In the genomic region with DNA sequence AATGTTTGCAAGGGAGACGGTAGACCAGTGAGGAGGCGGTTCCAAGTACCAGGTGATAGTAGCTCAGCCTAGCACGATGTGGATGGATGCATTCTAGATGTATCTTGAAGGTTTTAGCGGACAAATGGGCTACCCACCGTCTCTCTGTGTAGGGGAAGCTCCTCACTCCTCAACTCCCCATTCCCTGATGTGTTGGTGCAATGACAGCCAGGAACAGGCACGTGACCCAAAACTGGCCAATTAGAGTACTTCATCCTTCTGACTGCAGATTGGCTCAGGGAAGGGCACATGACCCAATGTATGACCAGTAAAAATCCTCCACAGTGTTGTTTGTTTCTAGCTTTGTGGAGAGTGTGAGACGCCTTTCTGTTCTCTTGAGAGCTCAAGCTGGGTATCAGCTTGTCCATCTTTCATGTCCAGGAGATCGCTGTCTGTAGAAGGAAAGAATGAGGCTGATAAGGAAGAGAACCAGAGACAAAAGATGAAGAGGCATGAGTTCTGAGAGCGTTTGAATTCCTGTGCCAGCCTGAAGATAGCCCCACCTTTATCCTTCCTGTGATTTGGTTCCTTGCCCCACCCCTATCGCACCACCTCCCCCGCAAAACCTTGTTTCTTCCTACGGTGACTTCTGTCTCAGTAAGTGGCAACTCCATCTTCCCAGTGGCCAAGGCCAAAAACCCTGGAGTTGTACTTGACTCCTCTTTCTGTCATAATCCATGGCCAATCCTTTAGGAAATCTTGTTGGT, we compare ENCODE assay signal across 9 cellular contexts. TPM values are rescaled to one million over a fixed set of nuclear protein-coding genes. Genes with fewer than 3 reads are reported as not detected.
DNase-seq lines count a peak whose midpoint lies in the region; ATAC-seq, FAIRE-seq and TF ChIP-seq lines count a peak whose summit lies in the region.
"Had no signal": no experiment of that assay in that cellular context is flagged by ENCODE, and none has a peak within 500 bp of the region (broad histone marks: within the 10 kb centered on the region; RNA-seq: fewer than 3 reads in every experiment).

No MANE protein-coding gene starts in this region.

- no peaks in the 10 kb centered on the region for H3K36me3 ChIP-seq in CD4-positive, CD25-positive, alpha-beta regulatory T cell (ENCODE audit: control insufficient read depth, insufficient read depth, low read length)
- no peaks in the 10 kb centered on the region for H3K36me3 ChIP-seq in colonic mucosa

- H3K36me3 Mint-ChIP-seq in CD4-positive, CD25-positive, alpha-beta regulatory T cell: no peaks in the 10 kb centered on the region
- H3K36me3 Mint-ChIP-seq: IgD-negative memory B cell had no signal

- no peaks in the 10 kb centered on the region for H3K27me3 ChIP-seq in CD4-positive, CD25-positive, alpha-beta regulatory T cell (ENCODE audit: control insufficient read depth, insufficient read depth, low read length)
- H3K27me3 ChIP-seq in colonic mucosa: no peaks in the 10 kb centered on the region

- DNase-seq in CD4-positive, CD25-positive, alpha-beta regulatory T cell: peak; percentile 50 to 89 (median 67)
- peak; percentile 27 to 57 for DNase-seq in NCI-H187 (lab: John Stamatoyannopoulos, UW)
- DNase-seq in T-helper 22 cell (ENCODE audit: low read depth): peak; percentile 39
- DNase-seq in colonic mucosa: peak; percentile 90

- intact Hi-C loops in colonic mucosa (cut with DNase I): no loop called here

- no peak for TF ChIP-seq CTCF in colonic mucosa (IDR thresholded peaks at IDR 0.05)

- H3K27ac Mint-ChIP-seq in CD4-positive, CD25-positive, alpha-beta regulatory T cell: no peak overlapping the region
- H3K27ac Mint-ChIP-seq: IgD-negative memory B cell had no signal

- peak overlapping the region; percentile 60 for H3K27ac ChIP-seq in CD4-positive, CD25-positive, alpha-beta regulatory T cell (ENCODE audit: insufficient read depth, low read length, poor library complexity, severe bottlenecking)
- H3K27ac ChIP-seq in colonic mucosa: peak overlapping the region; percentile 84
- H3K27ac ChIP-seq in skin epidermis: peak overlapping the region in 20 of 21 experiments; percentile 41 to 97 (median 75)

- peaks cover 4 to 21% (median 18%) of the 10 kb centered on the region in 4 donors for H3K4me1 Mint-ChIP-seq in CD4-positive, CD25-positive, alpha-beta regulatory T cell

- H3K9me3 ChIP-seq in CD4-positive, CD25-positive, alpha-beta regulatory T cell (ENCODE audit: control insufficient read depth in 2 of 2, low read length in 2 of 2): no peaks in the 10 kb centered on the region
- no peaks in the 10 kb centered on the region for H3K9me3 ChIP-seq in colonic mucosa

- peaks cover 46% of the 10 kb centered on the region for H3K4me1 ChIP-seq in CD4-positive, CD25-positive, alpha-beta regulatory T cell (ENCODE audit: control insufficient read depth, insufficient read depth, low read length, poor library complexity, severe bottlenecking)
- no peaks in the 10 kb centered on the region for H3K4me1 ChIP-seq in colonic mucosa

- FAIRE-seq in islet of Langerhans (lab: Jason Lieb, UNC): peak; percentile 98

- H3K4me3 Mint-ChIP-seq in CD4-positive, CD25-positive, alpha-beta regulatory T cell: no peak overlapping the region

- H3K9ac ChIP-seq in colonic mucosa (ENCODE audit: low read depth in 2 of 2, low read length in 2 of 2): peak overlapping the region in 1 of 2 donors; percentile 67

- peak; percentile 9 to 18 for ATAC-seq in CD4-positive, CD25-positive, alpha-beta regulatory T cell (ENCODE audit: low read depth in 2 of 2)
- ATAC-seq in GM21515 (IDR thresholded peaks at IDR 0.05; ENCODE audit: unreplicated experiment): peak; percentile 25
- ATAC-seq in HG03439 (IDR thresholded peaks at IDR 0.05; ENCODE audit: unreplicated experiment): no peak

- peaks cover 4% of the 10 kb centered on the region for H3K27me3 Mint-ChIP-seq in CD4-positive, CD25-positive, alpha-beta regulatory T cell
- H3K27me3 Mint-ChIP-seq: IgD-negative memory B cell had no signal

- H3K9me3 Mint-ChIP-seq in CD4-positive, CD25-positive, alpha-beta regulatory T cell: no peaks in the 10 kb centered on the region
- H3K9me3 Mint-ChIP-seq: IgD-negative memory B cell had no signal

- peak overlapping the region; percentile 83 for H3K4me3 ChIP-seq in CD4-positive, CD25-positive, alpha-beta regulatory T cell (ENCODE audit: low read depth, low read length)
- H3K4me3 ChIP-seq in colonic mucosa: peak overlapping the region; percentile 12
- peak overlapping the region in 6 of 7 experiments; percentile 0 to 34 (median 19) for H3K4me3 ChIP-seq in skin epidermis

RNA-seq across cellular contexts. Expression of a gene that starts 2.3 kb away (rescaled TPM):
- total RNA-seq in CD4-positive, CD25-positive, alpha-beta regulatory T cell: 10.1 TPM
- polyA plus RNA-seq in CD4-positive, CD25-positive, alpha-beta regulatory T cell: 10 to 100 TPM; 23.6 to 29.9 (median 25.4) TPM
- total RNA-seq in colonic mucosa: 10 to 100 TPM; 11.7 to 12.4 TPM

RNA-seq across cellular contexts. Expression of a gene that starts 16.1 kb away (rescaled TPM):
- 27.3 TPM for total RNA-seq in CD4-positive, CD25-positive, alpha-beta regulatory T cell
- 10 to 100 TPM; 20.6 to 38.9 (median 29.9) TPM for polyA plus RNA-seq in CD4-positive, CD25-positive, alpha-beta regulatory T cell
- total RNA-seq in colonic mucosa: 10 to 100 TPM; 13.2 to 17.0 TPM

RNA-seq across cellular contexts. Expression of a gene that starts 18.1 kb away (rescaled TPM):
- 3.7 TPM for total RNA-seq in CD4-positive, CD25-positive, alpha-beta regulatory T cell
- polyA plus RNA-seq in CD4-positive, CD25-positive, alpha-beta regulatory T cell: 1 to 10 TPM; 1.5 to 5.3 (median 3.4) TPM
- total RNA-seq in colonic mucosa: 10 to 100 TPM; 18.6 to 86.4 TPM

RNA-seq across cellular contexts. Expression of a gene that starts 29.5 kb away (rescaled TPM):
- total RNA-seq in CD4-positive, CD25-positive, alpha-beta regulatory T cell: 205 TPM
- polyA plus RNA-seq in CD4-positive, CD25-positive, alpha-beta regulatory T cell: 10 to 100 TPM; 42.7 to 60.4 (median 59.3) TPM
- 10 to 100 TPM; 34.0 to 38.8 TPM for total RNA-seq in colonic mucosa

RNA-seq across cellular contexts. Expression of a gene that starts 40.0 kb away (rescaled TPM):
- total RNA-seq in CD4-positive, CD25-positive, alpha-beta regulatory T cell: 1,740 TPM
- polyA plus RNA-seq in CD4-positive, CD25-positive, alpha-beta regulatory T cell: 1 to 10 TPM; 4.8 to 7.7 (median 6.2) TPM
- 10 to 100 TPM; 19.7 to 43.6 TPM for total RNA-seq in colonic mucosa

Comparison
In these comparisons a context has a peak if more than half of its experiments do, and no peak if none do; other contexts are left out.
1. DNase-seq: peak in every context shown above with its lines; median percentile 90 in colonic mucosa; 67 in CD4-positive, CD25-positive, alpha-beta regulatory T cell; 42 in NCI-H187; 39 in T-helper 22 cell.
2. H3K4me3 ChIP-seq: peak in every context shown above with its lines; median percentile 83 in CD4-positive, CD25-positive, alpha-beta regulatory T cell; 19 in skin epidermis; 12 in colonic mucosa.